ENCODE assay signal across 8 cellular contexts in the genomic region with DNA sequence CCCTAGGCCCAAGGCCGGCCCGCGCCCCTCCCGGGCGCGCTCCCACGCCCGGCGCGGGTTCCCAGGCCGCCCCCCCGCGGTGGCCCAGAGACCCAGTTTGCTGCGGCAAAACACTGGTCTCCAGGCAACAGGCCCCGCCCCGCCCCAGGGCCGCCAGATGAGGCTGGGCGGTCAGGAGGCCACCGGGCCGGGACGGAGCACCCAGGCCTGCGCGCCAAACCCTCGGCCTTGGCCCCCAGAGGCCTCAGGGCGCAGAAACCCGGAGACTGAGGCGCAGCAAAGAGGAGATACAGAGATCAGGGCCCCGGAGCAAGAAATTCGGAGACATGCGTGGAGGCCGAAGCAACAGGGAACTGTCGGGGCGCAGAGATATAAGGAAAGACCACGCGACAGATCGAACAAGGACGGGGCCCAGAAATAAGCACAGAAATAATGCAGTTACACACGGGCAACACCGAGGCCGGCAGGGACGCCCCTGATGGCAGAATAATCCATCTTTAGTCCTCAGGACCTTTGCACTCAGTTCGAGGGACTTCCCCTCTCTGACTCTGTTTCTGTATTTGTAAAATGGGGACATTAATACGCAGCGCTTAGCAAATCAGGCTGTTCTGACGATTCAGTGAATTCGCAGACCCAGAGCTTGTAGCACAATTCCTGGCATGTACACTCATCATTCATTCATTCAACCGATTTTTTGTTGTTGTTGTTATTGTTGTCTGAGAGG.
DNase-seq lines count a peak whose midpoint lies in the region; ATAC-seq lines count a peak whose summit lies in the region.

No MANE protein-coding gene starts in this region.

- H3K4me3 Mint-ChIP-seq in memory B cell, result peak overlapping the region; percentile 97

- peak overlapping the region; percentile 73 for H3K9ac ChIP-seq in endocrine pancreas (ENCODE audit: control insufficient read depth, insufficient read depth, low read length)

- H3K4me1 Mint-ChIP-seq in memory B cell, result peaks cover 46% of the 10 kb centered on the region

- H3K27me3 Mint-ChIP-seq in memory B cell, result no peaks in the 10 kb centered on the region

- H3K36me3 Mint-ChIP-seq in memory B cell, result peaks cover 2% of the 10 kb centered on the region

- H3K36me3 ChIP-seq in endocrine pancreas (ENCODE audit: control insufficient read depth, insufficient read depth, low read length), result no peaks in the 10 kb centered on the region

- peak overlapping the region; percentile 100 for H3K27ac Mint-ChIP-seq in memory B cell

- no peaks in the 10 kb centered on the region for H3K9me3 ChIP-seq in endocrine pancreas (ENCODE audit: control insufficient read depth, low read length)

- H3K4me3 ChIP-seq in endocrine pancreas (ENCODE audit: control insufficient read depth, insufficient read depth, low read length), result peak overlapping the region; percentile 61

- DNase-seq in GF-D8 (lab: John Stamatoyannopoulos, UW), result peak; percentile 55
- DNase-seq in NCI-H82 treated with DMSO at 0.1 percent for 48 hours (lab: John Stamatoyannopoulos, UW; ENCODE audit: unreplicated experiment), result peak; percentile 44
- DNase-seq in activated CD8-positive, alpha-beta memory T cell treated with anti-CD3 and anti-CD28 coated beads for 48 hours (ENCODE audit: low read depth in 2 of 3, low spot score in 2 of 3), result peak in 2 of 3 experiments; percentile 57 to 66
- DNase-seq in memory B cell (ENCODE audit: low spot score in 2 of 2), result peak; percentile 93 to 94
- DNase-seq in stimulated activated CD8-positive, alpha-beta memory T cell treated with anti-CD3 and anti-CD28 coated beads, Interleukin-15, amount 100 ng/mL, for 48 hours (ENCODE audit: low read depth in 2 of 2), result peak; percentile 76 to 77

- H3K4me1 ChIP-seq in endocrine pancreas (ENCODE audit: control insufficient read depth, insufficient read depth, low read length), result no peaks in the 10 kb centered on the region

- no peaks in the 10 kb centered on the region for H3K9me3 Mint-ChIP-seq in memory B cell

- H3K27me3 ChIP-seq in endocrine pancreas (ENCODE audit: control insufficient read depth, insufficient read depth, low read length), result no peaks in the 10 kb centered on the region

- ATAC-seq in HG02642 (IDR thresholded peaks at IDR 0.05; ENCODE audit: poor library complexity, unreplicated experiment) (peak; percentile 45), memory B cell (ENCODE audit: low read depth) (peak; percentile 62), HG03457 (IDR thresholded peaks at IDR 0.05; ENCODE audit: unreplicated experiment) (no peak)
